In the genomic region with DNA sequence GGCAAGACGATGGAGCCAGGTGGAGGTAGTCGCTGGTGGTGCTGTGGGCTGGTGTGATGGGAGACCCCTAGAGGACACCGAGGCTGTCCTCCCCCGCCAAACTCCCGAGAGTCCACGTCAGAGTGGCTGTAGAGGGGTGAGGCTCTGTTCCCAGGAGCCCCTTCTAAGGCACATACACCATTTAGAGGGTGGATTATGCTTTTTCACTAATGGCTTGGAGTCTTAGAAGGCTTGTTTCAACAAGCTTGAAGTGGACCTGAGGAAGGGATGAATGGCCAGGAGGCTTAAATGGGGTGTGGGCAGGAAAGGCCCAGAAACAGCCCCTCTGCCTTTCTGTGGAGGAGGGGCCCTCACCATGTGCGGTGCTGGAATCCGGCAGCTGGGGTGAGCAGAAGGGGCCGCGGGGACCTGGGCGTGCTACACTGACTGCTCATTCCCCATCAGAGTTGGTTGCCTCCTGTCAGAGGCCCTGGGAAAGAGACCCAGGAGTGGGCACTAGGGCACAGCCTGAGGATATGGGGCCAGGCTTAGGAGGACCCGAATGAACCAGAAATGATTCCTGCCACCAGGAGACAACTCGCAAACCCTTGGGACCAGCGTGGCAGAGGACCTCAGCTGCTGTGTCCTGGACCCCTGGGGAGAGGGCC, we compare ENCODE assay signal across 16 cellular contexts.
DNase-seq lines count a peak whose midpoint lies in the region; TF ChIP-seq lines count a peak whose summit lies in the region.
"Had no signal": no experiment of that assay in that cellular context is flagged by ENCODE, and none has a peak within 500 bp of the region (broad histone marks: within the 10 kb centered on the region; RNA-seq: fewer than 3 reads in every experiment).

No MANE protein-coding gene starts in this region.

- no peaks in the 10 kb centered on the region for H4K20me1 ChIP-seq in mammary epithelial cell (ENCODE audit: insufficient read depth, low read length)

- peak overlapping the region; percentile 5 for H4K91ac ChIP-seq in mesenchymal stem cell (ENCODE audit: low read length)

- H3K79me1 ChIP-seq in mesenchymal stem cell (replicated peaks; ENCODE audit: low read length, poor library complexity, severe bottlenecking): peaks cover 12% of the 10 kb centered on the region

- H3K9me3 ChIP-seq in breast epithelium (no peaks in the 10 kb centered on the region), mammary epithelial cell (replicated peaks; ENCODE audit: insufficient read depth, low read length) (no peaks in the 10 kb centered on the region), mesenchymal stem cell (ENCODE audit: control insufficient read depth, low read length) (no peaks in the 10 kb centered on the region), vagina (no peaks in the 10 kb centered on the region), A673 (ENCODE audit: low read depth, low read length, poor library complexity, severe bottlenecking) (no peaks in the 10 kb centered on the region)
- H3K9me3 ChIP-seq: A549 had no signal

- H3K4me3 Mint-ChIP-seq in MCF 10A (ENCODE audit: unreplicated experiment): no peak overlapping the region
- H3K4me3 Mint-ChIP-seq: CD4-positive, alpha-beta T cell had no signal

- POLR2A ChIA-PET in MCF 10A (lab: Yijun Ruan, JAX) (interaction anchor here (1.4 to 2.1 kb wide), 2 partner anchors 9 to 12 kb away, joined by 4 to 10 read pairs; no protein-coding TSS in a partner anchor), A673 (lab: Charles Lee; ENCODE audit: low non-redundant PET) (no interaction called here)

- in situ Hi-C loops in mammary epithelial cell (cut with MboI; ENCODE audit: low sequenced_read_pairs in 2 of 2): no loop called here

- H2BK120ac ChIP-seq in mesenchymal stem cell (ENCODE audit: low read depth, low read length): no peak overlapping the region

- peak overlapping the region; percentile 44 to 68 for H2BK12ac ChIP-seq in mesenchymal stem cell (ENCODE audit: low read length in 2 of 2)

- dilution Hi-C loops in mammary epithelial cell (cut with HindIII; ENCODE audit: low sequenced_read_pairs): no loop called here

- H3K4me3 ChIP-seq in breast epithelium: no peak overlapping the region
- no peak overlapping the region for H3K4me3 ChIP-seq in mammary epithelial cell (replicated peaks in 1 of 3; ENCODE audit: insufficient read depth in 1 of 3, low read depth in 2 of 3, low read length in 3 of 3)
- H3K4me3 ChIP-seq in mesenchymal stem cell (ENCODE audit: insufficient read depth in 1 of 2, low read depth in 1 of 2, low read length in 2 of 2): no peak overlapping the region
- H3K4me3 ChIP-seq in vagina: no peak overlapping the region
- no peak overlapping the region for H3K4me3 ChIP-seq in A673 (ENCODE audit: low read depth, low read length, poor library complexity, severe bottlenecking)
- H3K4me3 ChIP-seq: A549 had no signal

- peaks cover 25% of the 10 kb centered on the region for H3K4me1 Mint-ChIP-seq in MCF 10A (ENCODE audit: insufficient read depth, unreplicated experiment)

- H3K9ac ChIP-seq in mammary epithelial cell (ENCODE audit: insufficient read depth, low read length): no peak overlapping the region
- no peak overlapping the region for H3K9ac ChIP-seq in mesenchymal stem cell (ENCODE audit: low read length)

- peak overlapping the region; percentile 15 for H2AK5ac ChIP-seq in mesenchymal stem cell (ENCODE audit: low read length, severe bottlenecking)

- no peaks in the 10 kb centered on the region for H3K36me3 ChIP-seq in breast epithelium
- no peaks in the 10 kb centered on the region for H3K36me3 ChIP-seq in mammary epithelial cell (ENCODE audit: insufficient read depth, low read length)
- peaks cover 0 to 84% of the 10 kb centered on the region in 2 experiments for H3K36me3 ChIP-seq in mesenchymal stem cell (ENCODE audit: control insufficient read depth in 1 of 2, insufficient read depth in 2 of 2, low read depth in 1 of 2, low read length in 2 of 2)
- peaks cover 0 to under 1% of the 10 kb centered on the region in 2 donors for H3K36me3 ChIP-seq in vagina
- H3K36me3 ChIP-seq in A673 (ENCODE audit: insufficient read depth, low read length, poor library complexity, severe bottlenecking): no peaks in the 10 kb centered on the region

- H3K27ac Mint-ChIP-seq in MCF 10A (ENCODE audit: low read depth, unreplicated experiment): no peak overlapping the region
- H3K27ac Mint-ChIP-seq: CD4-positive, alpha-beta T cell had no signal

- BruUV-seq in MCF 10A (replicated peaks; lab: Mats Ljungman, UMichigan): no TSS peak
- TSS peak; percentile 42 for BruUV-seq in mammary epithelial cell (replicated peaks; lab: Mats Ljungman, UMichigan)
- BruUV-seq in A673 (replicated peaks; lab: Mats Ljungman, UMichigan): no TSS peak

- no peaks in the 10 kb centered on the region for H3K79me2 ChIP-seq in mammary epithelial cell (ENCODE audit: insufficient read depth, low read length)

- no peaks in the 10 kb centered on the region for H3K9me3 Mint-ChIP-seq in MCF 10A (ENCODE audit: unreplicated experiment)
- H3K9me3 Mint-ChIP-seq: CD4-positive, alpha-beta T cell had no signal

- intact Hi-C loops in breast epithelium (cut with DNase I; ENCODE audit: low total_unique reads) (no loop called here), MCF 10A (cut with micrococcal nuclease) (no loop called here), mammary epithelial cell (cut with micrococcal nuclease) (no loop called here), vagina (cut with DNase I) (no loop called here), A673 (cut with micrococcal nuclease; ENCODE audit: unreplicated experiment) (no loop called here)

- CTCF ChIA-PET in MCF 10A (lab: Yijun Ruan, JAX) (interaction anchor here (0.8 kb wide), 2 partner anchors 37 to 816 kb away, joined by 3 read pairs; no protein-coding TSS in a partner anchor), mammary epithelial cell (lab: Charles Lee; ENCODE audit: low non-redundant PET) (no interaction called here), A673 (lab: Charles Lee) (no interaction called here)

- H3K4ac ChIP-seq in mesenchymal stem cell (ENCODE audit: low read depth in 1 of 2, low read length in 2 of 2): peak overlapping the region; percentile 6 to 47

- H3K4me2 ChIP-seq in mammary epithelial cell (ENCODE audit: insufficient read depth, low read depth, low read length) (peak overlapping the region; percentile 62), mesenchymal stem cell (ENCODE audit: low read length, poor library complexity, severe bottlenecking) (no peak overlapping the region)
- H3K4me2 ChIP-seq: A549 had no signal

- no peak overlapping the region for H3K23ac ChIP-seq in mesenchymal stem cell (ENCODE audit: low read length in 2 of 2)

- H2BK5ac ChIP-seq in mesenchymal stem cell (ENCODE audit: low read depth, low read length, poor library complexity, severe bottlenecking): no peak overlapping the region

- DNase-seq in breast epithelium (ENCODE audit: low spot score in 2 of 2) (no peak), MCF 10A (ENCODE audit: unreplicated experiment) (no peak), mammary epithelial cell (no peak), mesenchymal stem cell (no peak), vagina (ENCODE audit: extremely low spot score in 2 of 2) (no peak), A673 (ENCODE audit: low spot score) (no peak), NCI-H345 (lab: John Stamatoyannopoulos, UW) (no peak), SW480 (ENCODE audit: low spot score) (no peak)
- DNase-seq: Calu3; CD4-positive, alpha-beta T cell; DND-41; GDM1; Kasumi-1; NCI-H2029 treated with DMSO at 0.1 percent for 48 hours; NCI-H2227 treated with DMSO at 0.1 percent for 48 hours had no signal

- H3K4me1 ChIP-seq in breast epithelium (peaks cover 2 to 4% of the 10 kb centered on the region in 2 donors), mammary epithelial cell (ENCODE audit: insufficient read depth, low read length) (peaks cover 26% of the 10 kb centered on the region), mesenchymal stem cell (ENCODE audit: control insufficient read depth, insufficient read depth, low read depth, low read length) (peaks cover 28% of the 10 kb centered on the region), vagina (peaks cover 27% of the 10 kb centered on the region), A673 (ENCODE audit: insufficient read depth, low read length, poor library complexity, severe bottlenecking) (no peaks in the 10 kb centered on the region)
- H3K4me1 ChIP-seq: A549 had no signal

- H2AFZ ChIP-seq in mammary epithelial cell (ENCODE audit: low read depth, low read length) (peak overlapping the region; percentile 79), mesenchymal stem cell (ENCODE audit: low read depth, low read length) (no peak overlapping the region)

- H3K36me3 Mint-ChIP-seq in MCF 10A (ENCODE audit: insufficient read depth, unreplicated experiment): peaks cover 5% of the 10 kb centered on the region

- H3K27me3 ChIP-seq in breast epithelium: no peaks in the 10 kb centered on the region
- no peaks in the 10 kb centered on the region for H3K27me3 ChIP-seq in mammary epithelial cell (ENCODE audit: insufficient read depth, low read length)
- H3K27me3 ChIP-seq in mesenchymal stem cell (ENCODE audit: control insufficient read depth in 1 of 2, insufficient read depth in 1 of 2, low read length in 2 of 2): peaks cover 0 to 10% of the 10 kb centered on the region in 2 experiments
- H3K27me3 ChIP-seq in vagina: no peaks in the 10 kb centered on the region
- no peaks in the 10 kb centered on the region for H3K27me3 ChIP-seq in A673 (replicated peaks; ENCODE audit: insufficient read depth, low read depth, low read length, poor library complexity)

- 16% methylated on average over 9 of the region's 14 CpGs for WGBS in mammary epithelial cell (ENCODE audit: low coverage, missing lambda C conversion rate)
- 88% methylated on average over 11 of the region's 14 CpGs for WGBS in mesenchymal stem cell

- H2BK15ac ChIP-seq in mesenchymal stem cell (ENCODE audit: low read depth, poor library complexity, severe bottlenecking): no peak overlapping the region

- H3K18ac ChIP-seq in mesenchymal stem cell (ENCODE audit: low read depth in 1 of 2, low read length in 2 of 2): peak overlapping the region; percentile 41

- no peak overlapping the region for H3K14ac ChIP-seq in mesenchymal stem cell (ENCODE audit: low read length in 2 of 2)

- no peaks in the 10 kb centered on the region for H3K27me3 Mint-ChIP-seq in MCF 10A (ENCODE audit: insufficient read depth, unreplicated experiment)
- H3K27me3 Mint-ChIP-seq: CD4-positive, alpha-beta T cell had no signal

- H4K8ac ChIP-seq in mesenchymal stem cell (ENCODE audit: low read length): peak overlapping the region; percentile 12

- TF ChIP-seq POLR2A in breast epithelium (IDR thresholded peaks at IDR 0.05) (no peak), vagina (IDR thresholded peaks at IDR 0.05) (no peak)

- TF ChIP-seq CTCF in breast epithelium (IDR thresholded peaks at IDR 0.05) (no peak), MCF 10A (IDR thresholded peaks at IDR 0.05; ENCODE audit: unreplicated experiment) (no peak), mammary epithelial cell (conservative IDR thresholded peaks at IDR 0.05 in 1 of 2, IDR thresholded peaks at IDR 0.05 in 1 of 2; ENCODE audit: extremely low read depth in 1 of 2, insufficient read depth in 1 of 2, low read depth in 1 of 2, low read length in 2 of 2) (no peak), vagina (IDR thresholded peaks at IDR 0.05) (no peak), A673 (conservative IDR thresholded peaks at IDR 0.05; ENCODE audit: low read depth, low read length) (no peak)

- peak overlapping the region; percentile 78 to 90 for H3K27ac ChIP-seq in breast epithelium
- no peak overlapping the region for H3K27ac ChIP-seq in mammary epithelial cell (ENCODE audit: insufficient read depth, low read depth, low read length)
- H3K27ac ChIP-seq in mesenchymal stem cell (ENCODE audit: low read length, poor library complexity, severe bottlenecking): no peak overlapping the region
- peak overlapping the region; percentile 9 for H3K27ac ChIP-seq in vagina
- no peak overlapping the region for H3K27ac ChIP-seq in A673 (ENCODE audit: low read depth, low read length, poor library complexity, severe bottlenecking)
- H3K27ac ChIP-seq: A549 had no signal

Comparison
In these comparisons a context has a peak if more than half of its experiments do, and no peak if none do; other contexts are left out.
1. H3K27ac ChIP-seq: peak in breast epithelium (2 of 2) and vagina (single experiment); none in mammary epithelial cell (single experiment), mesenchymal stem cell (single experiment) and A673 (single experiment).